27 cellular contexts compared by ENCODE assay signal in the genomic region with DNA sequence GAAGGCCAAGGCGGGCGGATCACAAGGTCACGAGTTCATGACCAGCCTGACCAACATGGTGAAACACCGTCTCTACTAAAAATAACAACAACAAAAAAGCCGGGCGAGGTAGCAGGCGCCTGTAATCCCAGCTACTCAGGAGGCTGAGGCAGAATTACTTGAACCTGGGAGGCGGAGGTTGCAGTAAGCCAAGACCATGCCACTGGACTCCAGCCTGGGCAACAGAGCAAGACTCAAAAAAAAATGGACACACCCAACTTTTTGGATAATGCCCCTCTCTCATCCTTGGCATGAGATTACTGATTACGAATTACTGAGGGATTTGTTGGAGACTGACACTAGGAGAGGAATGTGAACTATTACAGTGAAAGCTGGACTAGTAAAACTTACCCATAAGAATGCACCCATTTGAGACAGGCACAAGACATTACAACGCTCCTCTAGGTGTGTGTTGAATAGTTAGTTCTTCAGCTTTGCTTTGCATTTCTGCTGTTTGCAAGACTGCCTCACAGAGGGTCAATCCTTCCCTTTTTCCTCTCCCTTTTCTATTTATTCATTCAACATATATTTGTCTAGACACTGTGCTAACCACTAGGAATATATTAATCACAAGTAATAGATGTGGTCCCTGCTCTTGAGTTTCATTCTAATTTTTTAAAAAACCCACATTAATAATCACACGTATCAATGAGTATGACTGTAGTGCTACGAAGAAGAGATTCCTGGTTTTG. TPM values are rescaled to one million over a fixed set of nuclear protein-coding genes. Genes with fewer than 3 reads are reported as not detected.
DNase-seq lines count a peak whose midpoint lies in the region; ATAC-seq and TF ChIP-seq lines count a peak whose summit lies in the region.
"Had no signal": no experiment of that assay in that cellular context is flagged by ENCODE, and none has a peak within 500 bp of the region (broad histone marks: within the 10 kb centered on the region; RNA-seq: fewer than 3 reads in every experiment).

No MANE protein-coding gene starts in this region.

- peak overlapping the region; percentile 36 for H3K27ac Mint-ChIP-seq in activated naive CD4-positive, alpha-beta T cell treated with anti-CD3 and anti-CD28 coated beads, Interleukin-2, amount 50 U/mL, for 24 hours
- H3K27ac Mint-ChIP-seq in central memory CD8-positive, alpha-beta T cell (ENCODE audit: low read depth): peak overlapping the region; percentile 29
- peak overlapping the region; percentile 20 for H3K27ac Mint-ChIP-seq in progenitor cell of endocrine pancreas
- H3K27ac Mint-ChIP-seq: activated T-helper 17 cell treated with anti-CD3 and anti-CD28 coated beads, Interleukin-2, amount 50 U/mL, for 72 hours had no signal

- no peaks in the 10 kb centered on the region for H3K9me3 Mint-ChIP-seq in activated naive CD4-positive, alpha-beta T cell treated with anti-CD3 and anti-CD28 coated beads, Interleukin-2, amount 50 U/mL, for 24 hours
- H3K9me3 Mint-ChIP-seq in central memory CD8-positive, alpha-beta T cell: no peaks in the 10 kb centered on the region
- peaks cover 12% of the 10 kb centered on the region for H3K9me3 Mint-ChIP-seq in progenitor cell of endocrine pancreas (ENCODE audit: low read depth)
- H3K9me3 Mint-ChIP-seq: activated T-helper 17 cell treated with anti-CD3 and anti-CD28 coated beads, Interleukin-2, amount 50 U/mL, for 72 hours had no signal

- peaks cover 21% of the 10 kb centered on the region for H3K36me3 Mint-ChIP-seq in activated naive CD4-positive, alpha-beta T cell treated with anti-CD3 and anti-CD28 coated beads, Interleukin-2, amount 50 U/mL, for 24 hours
- peaks cover 25% of the 10 kb centered on the region for H3K36me3 Mint-ChIP-seq in central memory CD8-positive, alpha-beta T cell (ENCODE audit: insufficient read depth)
- H3K36me3 Mint-ChIP-seq in progenitor cell of endocrine pancreas (ENCODE audit: insufficient read depth): peaks cover 24% of the 10 kb centered on the region

- ATAC-seq in central memory CD8-positive, alpha-beta T cell (replicated peaks; ENCODE audit: extremely low read depth, poor library complexity, severe bottlenecking): no peak
- no peak for ATAC-seq in GM21529 (IDR thresholded peaks at IDR 0.05; ENCODE audit: unreplicated experiment)
- ATAC-seq: activated T-helper 17 cell treated with anti-CD3 and anti-CD28 coated beads, Interleukin-2, amount 50 U/mL, for 72 hours; esophagus mucosa; naive thymus-derived CD4-positive, alpha-beta T cell; SK-N-SH treated with all-trans-retinoic acid at 6 μM for 48 hours had no signal

- DNase-seq in activated naive CD4-positive, alpha-beta T cell treated with Interleukin-2 at 50 U/mL for 16 hours: no peak
- peak; percentile 9 for DNase-seq in NCI-H69 (lab: John Stamatoyannopoulos, UW)
- DNase-seq in central memory CD8-positive, alpha-beta T cell (ENCODE audit: low spot score in 2 of 2): no peak
- DNase-seq in progenitor cell of endocrine pancreas (ENCODE audit: low spot score, unreplicated experiment): no peak
- no peak for DNase-seq in nucleus accumbens (lab: John Stamatoyannopoulos, UW)
- no peak for DNase-seq in NCI-H526 (lab: John Stamatoyannopoulos, UW)
- DNase-seq: ACHN; activated CD4-positive, CD25-positive, alpha-beta regulatory T cell; anterior cingulate cortex; C1 segment of cervical spinal cord; effector CD4-positive, alpha-beta T cell; gastrocnemius medialis; kidney; naive thymus-derived CD4-positive, alpha-beta T cell; NCI-H1417; NCI-H524; stimulated activated naive CD4-positive, alpha-beta T cell treated with Interleukin-2 at 50 U/mL for 16 hours; tibial artery had no signal

- H3K4me1 Mint-ChIP-seq in activated naive CD4-positive, alpha-beta T cell treated with anti-CD3 and anti-CD28 coated beads, Interleukin-2, amount 50 U/mL, for 24 hours: peaks cover 38% of the 10 kb centered on the region
- H3K4me1 Mint-ChIP-seq in central memory CD8-positive, alpha-beta T cell: peaks cover 41% of the 10 kb centered on the region
- H3K4me1 Mint-ChIP-seq in progenitor cell of endocrine pancreas (ENCODE audit: low read depth): peaks cover 35% of the 10 kb centered on the region

- H3K27me3 Mint-ChIP-seq in activated naive CD4-positive, alpha-beta T cell treated with anti-CD3 and anti-CD28 coated beads, Interleukin-2, amount 50 U/mL, for 24 hours: no peaks in the 10 kb centered on the region
- H3K27me3 Mint-ChIP-seq in central memory CD8-positive, alpha-beta T cell: no peaks in the 10 kb centered on the region
- no peaks in the 10 kb centered on the region for H3K27me3 Mint-ChIP-seq in progenitor cell of endocrine pancreas
- H3K27me3 Mint-ChIP-seq: activated T-helper 17 cell treated with anti-CD3 and anti-CD28 coated beads, Interleukin-2, amount 50 U/mL, for 72 hours; naive thymus-derived CD4-positive, alpha-beta T cell had no signal

- peak overlapping the region; percentile 9 for H3K4me3 Mint-ChIP-seq in activated naive CD4-positive, alpha-beta T cell treated with anti-CD3 and anti-CD28 coated beads, Interleukin-2, amount 50 U/mL, for 24 hours
- no peak overlapping the region for H3K4me3 Mint-ChIP-seq in central memory CD8-positive, alpha-beta T cell
- no peak overlapping the region for H3K4me3 Mint-ChIP-seq in progenitor cell of endocrine pancreas (ENCODE audit: low read depth)
- H3K4me3 Mint-ChIP-seq: activated T-helper 17 cell treated with anti-CD3 and anti-CD28 coated beads, Interleukin-2, amount 50 U/mL, for 72 hours; naive thymus-derived CD4-positive, alpha-beta T cell had no signal

- TF ChIP-seq CTCF in progenitor cell of endocrine pancreas (IDR thresholded peaks at IDR 0.05; ENCODE audit: unreplicated experiment): no peak

RNA-seq across cellular contexts. Expression of gene OR5AU1, which starts 46.0 kb away (rescaled TPM):
- not detected in 2 replicates for total RNA-seq in progenitor cell of endocrine pancreas
- total RNA-seq: activated CD8-positive, alpha-beta memory T cell treated with anti-CD3 and anti-CD28 coated beads for 36 hours; activated T-helper 17 cell treated with anti-CD3 and anti-CD28 coated beads, Interleukin-2, amount 50 U/mL, for 72 hours; cerebellum; esophagus mucosa; gastrocnemius medialis; kidney; naive thymus-derived CD4-positive, alpha-beta T cell; posterior vena cava; RPMI7951 had no signal
